In genomic region chr4:87060957-87061356, GRCh38 we compare ENCODE assay signal across 9 cellular contexts.
A peak's percentile ranks its signal among the peaks of the same experiment; 100 is the strongest.
DNase-seq lines count a peak whose midpoint lies in the region; ATAC-seq lines count a peak whose summit lies in the region.
"Had no signal": no experiment of that assay in that cellular context is flagged by ENCODE, and none has a peak within 500 bp of the region (broad histone marks: within the 10 kb centered on the region; RNA-seq: fewer than 3 reads in every experiment).

No MANE protein-coding gene starts in this region.

- no peak overlapping the region for H3K4me3 Mint-ChIP-seq in activated naive CD8-positive, alpha-beta T cell treated with anti-CD3 and anti-CD28 coated beads, Interleukin-2, amount 50 U/mL, for 24 hours
- no peak overlapping the region for H3K4me3 Mint-ChIP-seq in memory B cell
- H3K4me3 Mint-ChIP-seq: nephron progenitor cell had no signal

- ATAC-seq in activated naive CD8-positive, alpha-beta T cell treated with anti-CD3 and anti-CD28 coated beads, Interleukin-2, amount 50 U/mL, for 24 hours = peak; percentile 35
- ATAC-seq in memory B cell (ENCODE audit: low read depth) = no peak

- peaks cover 34% of the 10 kb centered on the region for H3K36me3 Mint-ChIP-seq in activated naive CD8-positive, alpha-beta T cell treated with anti-CD3 and anti-CD28 coated beads, Interleukin-2, amount 50 U/mL, for 24 hours (ENCODE audit: low read depth)
- peaks cover 17% of the 10 kb centered on the region for H3K36me3 Mint-ChIP-seq in memory B cell

- no peaks in the 10 kb centered on the region for H3K27me3 Mint-ChIP-seq in activated naive CD8-positive, alpha-beta T cell treated with anti-CD3 and anti-CD28 coated beads, Interleukin-2, amount 50 U/mL, for 24 hours
- no peaks in the 10 kb centered on the region for H3K27me3 Mint-ChIP-seq in memory B cell

- peaks cover 46% of the 10 kb centered on the region for H3K4me1 Mint-ChIP-seq in activated naive CD8-positive, alpha-beta T cell treated with anti-CD3 and anti-CD28 coated beads, Interleukin-2, amount 50 U/mL, for 24 hours
- H3K4me1 Mint-ChIP-seq in memory B cell = peaks cover 34% of the 10 kb centered on the region

- H3K27ac Mint-ChIP-seq in activated naive CD8-positive, alpha-beta T cell treated with anti-CD3 and anti-CD28 coated beads, Interleukin-2, amount 50 U/mL, for 24 hours = peak overlapping the region; percentile 13
- peak overlapping the region; percentile 26 for H3K27ac Mint-ChIP-seq in memory B cell
- H3K27ac Mint-ChIP-seq: nephron progenitor cell had no signal

- DNase-seq in AG20443 (ENCODE audit: low spot score) (peak; percentile 48), HCEC 1CT (peak; percentile 58), memory B cell (ENCODE audit: low spot score in 2 of 2) (no peak), middle frontal gyrus (ENCODE audit: extremely low spot score, low spot score) (no peak), Ammon's horn (ENCODE audit: low spot score) (no peak), AML-193 (lab: John Stamatoyannopoulos, UW) (no peak), ecto neural progenitor cell (ENCODE audit: low spot score) (no peak)
- no peak for DNase-seq in activated naive CD8-positive, alpha-beta T cell treated with anti-CD3 and anti-CD28 coated beads, Interleukin-2, amount 50 U/mL, for 24 hours
- DNase-seq: nephron progenitor cell had no signal

- no peaks in the 10 kb centered on the region for H3K9me3 Mint-ChIP-seq in activated naive CD8-positive, alpha-beta T cell treated with anti-CD3 and anti-CD28 coated beads, Interleukin-2, amount 50 U/mL, for 24 hours
- no peaks in the 10 kb centered on the region for H3K9me3 Mint-ChIP-seq in memory B cell

Comparison
In these comparisons a context has a peak if more than half of its experiments do, and no peak if none do; other contexts are left out.
1. DNase-seq: peak in AG20443 (single experiment) and HCEC 1CT (single experiment); none in activated naive CD8-positive, alpha-beta T cell treated with anti-CD3 and anti-CD28 coated beads, Interleukin-2, amount 50 U/mL, for 24 hours (single experiment), memory B cell (0 of 2), middle frontal gyrus (single experiment), Ammon's horn (single experiment), AML-193 (0 of 2) and ecto neural progenitor cell (single experiment).